Comparison of ENCODE assay signal across 16 cellular contexts in genomic region chr12:42322567-42322966, GRCh38. TPM values are rescaled to one million over a fixed set of nuclear protein-coding genes. Genes with fewer than 3 reads are reported as not detected.
DNase-seq lines count a peak whose midpoint lies in the region; ATAC-seq and TF ChIP-seq lines count a peak whose summit lies in the region.
"Had no signal": no experiment of that assay in that cellular context is flagged by ENCODE, and none has a peak within 500 bp of the region (broad histone marks: within the 10 kb centered on the region; RNA-seq: fewer than 3 reads in every experiment).

No MANE protein-coding gene starts in this region.

- no peak for ATAC-seq in T-helper 17 cell

- peaks cover 14% of the 10 kb centered on the region for H3K36me3 Mint-ChIP-seq in T-helper 17 cell (ENCODE audit: low read depth)

- H3K4me1 Mint-ChIP-seq in T-helper 17 cell, result peaks cover 22% of the 10 kb centered on the region

- TF ChIP-seq CTCF in tibial nerve (IDR thresholded peaks at IDR 0.05), result no peak

- no peaks in the 10 kb centered on the region for H3K27me3 Mint-ChIP-seq in T-helper 17 cell
- H3K27me3 Mint-ChIP-seq: CD4-positive, alpha-beta memory T cell had no signal

- no peak for TF ChIP-seq POLR2A in tibial nerve (IDR thresholded peaks at IDR 0.05)

- no peaks in the 10 kb centered on the region for H3K27me3 ChIP-seq in tibial nerve

- H3K27ac Mint-ChIP-seq in T-helper 17 cell, result peak overlapping the region; percentile 11

- peaks cover 3 to 22% (median 8%) of the 10 kb centered on the region in 4 donors for H3K4me1 ChIP-seq in tibial nerve

- no peak overlapping the region for H3K27ac ChIP-seq in tibial nerve
- H3K27ac ChIP-seq: GM23248 had no signal

- H3K9me3 ChIP-seq in T-helper 17 cell (ENCODE audit: control insufficient read depth, low read length, poor library complexity, severe bottlenecking) (no peaks in the 10 kb centered on the region), tibial nerve (no peaks in the 10 kb centered on the region)

- no peak for TF ChIP-seq EP300 in tibial nerve (IDR thresholded peaks at IDR 0.05)

- H3K4me3 ChIP-seq in tibial nerve, result no peak overlapping the region
- H3K4me3 ChIP-seq: GM23248 had no signal

- DNase-seq in SK-MEL-5 (ENCODE audit: low read depth, low spot score) (peak; percentile 34), T-helper 17 cell (no peak), foreskin melanocyte (peak; percentile 35), tibial nerve (ENCODE audit: low spot score in 2 of 2) (no peak), GDM1 (lab: John Stamatoyannopoulos, UW) (no peak)
- no peak for DNase-seq in activated effector memory CD4-positive, alpha-beta T cell treated with anti-CD3 and anti-CD28 coated beads, Interleukin-2, amount 50 U/mL, for 16 hours
- DNase-seq: C1 segment of cervical spinal cord; Calu3; CD4-positive, alpha-beta memory T cell; COR-L47; DMS79; EL; GF-D8; GM23248; H7; HCEC 1CT had no signal

- H3K4me3 Mint-ChIP-seq in T-helper 17 cell, result no peak overlapping the region
- H3K4me3 Mint-ChIP-seq: CD4-positive, alpha-beta memory T cell had no signal

- H3K36me3 ChIP-seq in tibial nerve, result peaks cover 0 to 51% (median 0%) of the 10 kb centered on the region in 3 donors

- in situ Hi-C loops in SK-MEL-5 (cut with HindIII; ENCODE audit: low pct_unique_long_range_greater_than_20kb, low sequenced_read_pairs), result no loop called here

RNA-seq across cellular contexts. Expression of gene ZCRB1, which starts 3.3 kb away (rescaled TPM):
- 59.3 and 64.1 TPM in 2 replicates for total RNA-seq in SK-MEL-5 (2014; rRNA removed; shearing (Covaris generic))
- polyA plus RNA-seq in SK-MEL-5 (2015; cell fraction: cytosol; rRNA removed), result 33.0 and 40.6 TPM in 2 replicates
- 12.7 and 18.2 TPM in 2 replicates for polyA plus RNA-seq in SK-MEL-5 (2015; cell fraction: nucleus; rRNA removed)
- 10 to 100 TPM; 26.1 to 32.0 TPM for total RNA-seq in T-helper 17 cell
- total RNA-seq in tibial nerve, result 10 to 100 TPM; 19.8 to 44.8 (median 32.3) TPM

RNA-seq across cellular contexts. Expression of gene PPHLN1, which starts 3.4 kb away (rescaled TPM):
- 94.9 and 99.2 TPM in 2 replicates for total RNA-seq in SK-MEL-5 (2014; rRNA removed; shearing (Covaris generic))
- polyA plus RNA-seq in SK-MEL-5 (2015; cell fraction: cytosol; rRNA removed), result 70.2 and 80.1 TPM in 2 replicates
- polyA plus RNA-seq in SK-MEL-5 (2015; cell fraction: nucleus; rRNA removed), result 134 and 198 TPM in 2 replicates
- 10 to 100 TPM; 90.9 to 91.8 TPM for total RNA-seq in T-helper 17 cell
- 10 to 100 TPM; 38.6 to 64.5 (median 51.7) TPM for total RNA-seq in tibial nerve

Comparison
In these comparisons a context has a peak if more than half of its experiments do, and no peak if none do; other contexts are left out.
1. DNase-seq: peak in SK-MEL-5 (single experiment) and foreskin melanocyte (single experiment); none in T-helper 17 cell (0 of 3), activated effector memory CD4-positive, alpha-beta T cell treated with anti-CD3 and anti-CD28 coated beads, Interleukin-2, amount 50 U/mL, for 16 hours (single experiment), tibial nerve (0 of 2) and GDM1 (single experiment).